Comparison of ENCODE assay signal across 26 cellular contexts in genomic region chr1:60963167-60963909, GRCh38.
A peak's percentile ranks its signal among the peaks of the same experiment; 100 is the strongest.
DNase-seq lines count a peak whose midpoint lies in the region; TF ChIP-seq lines count a peak whose summit lies in the region.
"Had no signal": no experiment of that assay in that cellular context is flagged by ENCODE, and none has a peak within 500 bp of the region (broad histone marks: within the 10 kb centered on the region; RNA-seq: fewer than 3 reads in every experiment).

No MANE protein-coding gene starts in this region.

- H3K4me3 ChIP-seq in smooth muscle cell: no peak overlapping the region
- H3K4me3 ChIP-seq in osteoblast (ENCODE audit: insufficient read depth, low read length): no peak overlapping the region
- H3K4me3 ChIP-seq: coronary artery, GM23338, PC-9, uterus had no signal

- H3K36me3 Mint-ChIP-seq in brain: peaks cover 47% of the 10 kb centered on the region

- H3K79me2 ChIP-seq in smooth muscle cell (ENCODE audit: low read depth): no peaks in the 10 kb centered on the region
- no peaks in the 10 kb centered on the region for H3K79me2 ChIP-seq in osteoblast (ENCODE audit: insufficient read depth, low read length)

- peak overlapping the region; percentile 63 for H3K27ac ChIP-seq in smooth muscle cell (ENCODE audit: low read depth)
- no peak overlapping the region for H3K27ac ChIP-seq in osteoblast (ENCODE audit: low read depth, low read length)
- H3K27ac ChIP-seq: coronary artery, PC-9, uterus, VCaP had no signal

- DNase-seq in M059J (ENCODE audit: low read depth) (peak; percentile 70), lung microvascular endothelial cell (ENCODE audit: low read depth in 2 of 2) (peak; percentile 69 to 84), smooth muscle cell (lab: John Stamatoyannopoulos, UW; ENCODE audit: unreplicated experiment) (no peak), RPMI8226 (no peak), osteoblast (ENCODE audit: insufficient read length, low spot score, missing footprints) (no peak), kidney tubule cell (ENCODE audit: low spot score) (no peak)
- DNase-seq: activated CD4-positive, alpha-beta T cell treated with anti-CD3 and anti-CD28 coated beads for 48 hours; activated T-cell treated with anti-CD3 and anti-CD28 coated beads, Interleukin-2, amount 50 U/mL, for 4 hours; Caco-2; DND-41; left cardiac atrium; naive B cell; NCI-H1092; NCI-H187 treated with DMSO at 0.1 percent for 48 hours; NCI-H526; occipital lobe; PC-9; Right ventricle myocardium superior; stimulated activated CD4-positive, alpha-beta T cell treated with anti-CD3 and anti-CD28 coated beads, Interleukin-4, amount 100 ng/mL, for 1 hour; uterus had no signal

- peaks cover 10% of the 10 kb centered on the region for H3K4me1 ChIP-seq in smooth muscle cell (ENCODE audit: low read depth)
- H3K4me1 ChIP-seq in osteoblast (ENCODE audit: insufficient read depth, low read length): peaks cover 5% of the 10 kb centered on the region
- H3K4me1 ChIP-seq: Caco-2, uterus had no signal

- WGBS in smooth muscle cell (ENCODE audit: low lambda C conversion rate): 77% methylated on average over 6 of the region's 6 CpGs

- H3K9ac ChIP-seq in smooth muscle cell (ENCODE audit: low read depth): no peak overlapping the region

- no peaks in the 10 kb centered on the region for H3F3A ChIP-seq in smooth muscle cell (ENCODE audit: low read depth)

- H4K20me1 ChIP-seq in smooth muscle cell (ENCODE audit: low read depth) (no peaks in the 10 kb centered on the region), osteoblast (ENCODE audit: insufficient read depth, low read length) (no peaks in the 10 kb centered on the region)

- H3K27me3 ChIP-seq in smooth muscle cell (ENCODE audit: low read depth) (no peaks in the 10 kb centered on the region), osteoblast (ENCODE audit: insufficient read depth, low read length) (no peaks in the 10 kb centered on the region)
- H3K27me3 ChIP-seq: uterus had no signal

- peak overlapping the region in 4 of 5 experiments; percentile 23 to 92 (median 70) for H3K27ac Mint-ChIP-seq in brain
- H3K27ac Mint-ChIP-seq: GM23338; memory B cell; naive B cell; stimulated activated memory B cell treated with anti-CD40 and anti-IgM and Interleukin-4, amounts not matched to agents 10 μg/mL and 1 μg/mL and 100 μg/mL, for 72 hours had no signal

- H3K4me2 ChIP-seq in smooth muscle cell (no peak overlapping the region), osteoblast (ENCODE audit: insufficient read depth, low read length) (no peak overlapping the region)
- H3K4me2 ChIP-seq: GM23338, PC-9 had no signal

- peaks cover 7% of the 10 kb centered on the region for H3K27me3 Mint-ChIP-seq in brain

- no peaks in the 10 kb centered on the region for H3K36me3 ChIP-seq in smooth muscle cell (ENCODE audit: low read depth)
- no peaks in the 10 kb centered on the region for H3K36me3 ChIP-seq in osteoblast (ENCODE audit: insufficient read depth, low read length)
- H3K36me3 ChIP-seq: uterus had no signal

- H3K9me3 ChIP-seq in smooth muscle cell (replicated peaks; ENCODE audit: low read depth) (peaks cover 5% of the 10 kb centered on the region), osteoblast (ENCODE audit: low read depth, low read length) (peaks cover 8% of the 10 kb centered on the region)
- H3K9me3 ChIP-seq: Caco-2, uterus had no signal

- H3K4me3 Mint-ChIP-seq in brain: no peak overlapping the region
- H3K4me3 Mint-ChIP-seq: activated T-cell treated with anti-CD3 and anti-CD28 coated beads, Interleukin-2, amount 50 U/mL, for 4 hours; GM23338; memory B cell; naive B cell; stimulated activated memory B cell treated with anti-CD40 and anti-IgM and Interleukin-4, amounts not matched to agents 10 μg/mL and 1 μg/mL and 100 μg/mL, for 72 hours had no signal

- peaks cover 44 to 72% (median 54%) of the 10 kb centered on the region in 5 experiments for H3K9me3 Mint-ChIP-seq in brain

- H2AFZ ChIP-seq in smooth muscle cell (ENCODE audit: low read depth) (no peak overlapping the region), osteoblast (ENCODE audit: low read length) (no peak overlapping the region)
- H2AFZ ChIP-seq: GM23338, PC-9 had no signal

- H3K4me1 Mint-ChIP-seq in brain: peaks cover 19% of the 10 kb centered on the region
- H3K4me1 Mint-ChIP-seq: GM23338; memory B cell; naive B cell; stimulated activated memory B cell treated with anti-CD40 and anti-IgM and Interleukin-4, amounts not matched to agents 10 μg/mL and 1 μg/mL and 100 μg/mL, for 72 hours had no signal

- TF ChIP-seq CTCF in brain (conservative IDR thresholded peaks at IDR 0.05) (no peak), smooth muscle cell (IDR thresholded peaks at IDR 0.05; ENCODE audit: borderline replicate concordance, insufficient read depth, poor library complexity, severe bottlenecking) (no peak), osteoblast (IDR thresholded peaks at IDR 0.05; ENCODE audit: extremely low read depth, low read depth, low read length) (no peak)

Comparison
In these comparisons a context has a peak if more than half of its experiments do, and no peak if none do; other contexts are left out.
1. DNase-seq: peak in M059J (single experiment) and lung microvascular endothelial cell (2 of 2); none in smooth muscle cell (single experiment), RPMI8226 (single experiment), osteoblast (single experiment) and kidney tubule cell (single experiment).